Comparison of ENCODE assay signal across 16 cellular contexts in genomic region chr5:5721881-5722280, GRCh38.
A peak's percentile ranks its signal among the peaks of the same experiment; 100 is the strongest.
DNase-seq lines count a peak whose midpoint lies in the region; ATAC-seq and TF ChIP-seq lines count a peak whose summit lies in the region.
"Had no signal": no experiment of that assay in that cellular context is flagged by ENCODE, and none has a peak within 500 bp of the region (broad histone marks: within the 10 kb centered on the region; RNA-seq: fewer than 3 reads in every experiment).

No MANE protein-coding gene starts in this region.

- no peak overlapping the region for H3K18ac ChIP-seq in trophoblast cell (ENCODE audit: low read length)

- no peak overlapping the region for H3K4me3 ChIP-seq in breast epithelium
- H3K4me3 ChIP-seq in RWPE2 (ENCODE audit: severe bottlenecking), result no peak overlapping the region
- H3K4me3 ChIP-seq in trophoblast cell (ENCODE audit: low read depth, low read length), result no peak overlapping the region
- H3K4me3 ChIP-seq: BLaER1 treated with 17β-estradiol and CSF1 and Interleukin-3, amounts not matched to agents 10 nM and 100 nM had no signal

- CTCF ChIA-PET in MCF 10A (lab: Yijun Ruan, JAX), result no interaction called here

- no peak overlapping the region for H2AFZ ChIP-seq in trophoblast cell (ENCODE audit: insufficient read depth, low read length, poor library complexity)

- no peak overlapping the region for H4K12ac ChIP-seq in trophoblast cell (ENCODE audit: low read depth, low read length)

- H3K9me3 Mint-ChIP-seq in MCF 10A (ENCODE audit: unreplicated experiment), result peaks cover 7% of the 10 kb centered on the region
- H3K9me3 Mint-ChIP-seq: CD8-positive, alpha-beta T cell had no signal

- no peaks in the 10 kb centered on the region for H3K79me1 ChIP-seq in trophoblast cell (ENCODE audit: low read length)

- H3K14ac ChIP-seq in trophoblast cell (ENCODE audit: low read length), result no peak overlapping the region

- peak; percentile 91 for ATAC-seq in RWPE2 (ENCODE audit: low read depth)
- ATAC-seq in GM19397 (IDR thresholded peaks at IDR 0.05; ENCODE audit: unreplicated experiment), result no peak
- ATAC-seq in GM21529 (IDR thresholded peaks at IDR 0.05; ENCODE audit: unreplicated experiment), result no peak
- ATAC-seq: CD8-positive, alpha-beta T cell; HepG2 had no signal

- H3K4me1 ChIP-seq in breast epithelium, result no peaks in the 10 kb centered on the region
- peaks cover 7% of the 10 kb centered on the region for H3K4me1 ChIP-seq in RWPE2 (ENCODE audit: insufficient read depth, poor library complexity, severe bottlenecking)
- no peaks in the 10 kb centered on the region for H3K4me1 ChIP-seq in trophoblast cell (ENCODE audit: control insufficient read depth in 1 of 2, insufficient read depth in 2 of 2, low read length in 2 of 2)

- no peaks in the 10 kb centered on the region for H3K9me3 ChIP-seq in breast epithelium
- H3K9me3 ChIP-seq in RWPE2 (ENCODE audit: severe bottlenecking), result no peaks in the 10 kb centered on the region
- no peaks in the 10 kb centered on the region for H3K9me3 ChIP-seq in trophoblast cell (ENCODE audit: insufficient read depth, low read depth, low read length)
- H3K9me3 ChIP-seq: BLaER1 treated with 17β-estradiol and CSF1 and Interleukin-3, amounts not matched to agents 10 nM and 100 nM had no signal

- DNase-seq in MCF 10A (ENCODE audit: unreplicated experiment) (peak; percentile 6), breast epithelium (ENCODE audit: low spot score in 2 of 2) (no peak), RWPE2 (ENCODE audit: low spot score) (no peak), trophoblast cell (peak; percentile 73 to 88), NCI-H526 treated with DMSO at 0.1 percent for 48 hours (lab: John Stamatoyannopoulos, UW) (no peak)
- DNase-seq: 8988T; Calu3; CD8-positive, alpha-beta T cell; DMS79 treated with DMSO at 0.1 percent for 48 hours; GF-D8; H9 had no signal

- H2AK5ac ChIP-seq in trophoblast cell (ENCODE audit: low read length), result no peak overlapping the region

- H4K91ac ChIP-seq in trophoblast cell (ENCODE audit: low read depth, low read length), result no peak overlapping the region

- H3K4me1 Mint-ChIP-seq in MCF 10A (ENCODE audit: insufficient read depth, unreplicated experiment), result peaks cover 18% of the 10 kb centered on the region
- H3K4me1 Mint-ChIP-seq: H9 had no signal

- H3K23ac ChIP-seq in trophoblast cell (ENCODE audit: low read length), result no peak overlapping the region

- H3K27ac ChIP-seq in breast epithelium (no peak overlapping the region), RWPE2 (ENCODE audit: poor library complexity, severe bottlenecking) (no peak overlapping the region), trophoblast cell (ENCODE audit: low read depth, low read length) (no peak overlapping the region)
- H3K27ac ChIP-seq: BLaER1 treated with 17β-estradiol and CSF1 and Interleukin-3, amounts not matched to agents 10 nM and 100 nM had no signal

- intact Hi-C loops in MCF 10A (cut with micrococcal nuclease), result no loop called here
- intact Hi-C loops in breast epithelium (cut with DNase I; ENCODE audit: low total_unique reads), result no loop called here

- no peak for TF ChIP-seq CTCF in MCF 10A (IDR thresholded peaks at IDR 0.05; ENCODE audit: unreplicated experiment)
- no peak for TF ChIP-seq CTCF in breast epithelium (IDR thresholded peaks at IDR 0.05)
- TF ChIP-seq CTCF in RWPE2 (IDR thresholded peaks at IDR 0.05; ENCODE audit: poor library complexity, severe bottlenecking), result no peak

- H3K79me2 ChIP-seq in trophoblast cell (ENCODE audit: control insufficient read depth, insufficient read depth, low read length, poor library complexity), result no peaks in the 10 kb centered on the region

- H3K9ac ChIP-seq in trophoblast cell (ENCODE audit: low read length), result no peak overlapping the region
- H3K9ac ChIP-seq: BLaER1 treated with 17β-estradiol and CSF1 and Interleukin-3, amounts not matched to agents 10 nM and 100 nM had no signal

- no CpG with 5 or more reads among the region's 3 CpGs for WGBS in trophoblast cell (ENCODE audit: extremely low coverage, insufficient coverage, insufficient read length)

- no peak overlapping the region for H3K4ac ChIP-seq in trophoblast cell (ENCODE audit: low read depth, low read length)

- no peak overlapping the region for H4K8ac ChIP-seq in trophoblast cell (ENCODE audit: low read depth, low read length)

- no peak overlapping the region for H2BK12ac ChIP-seq in trophoblast cell (ENCODE audit: low read length)

- BruUV-seq in MCF 10A (replicated peaks; lab: Mats Ljungman, UMichigan), result no TSS peak

- H2BK120ac ChIP-seq in trophoblast cell (ENCODE audit: insufficient read depth, low read length, poor library complexity), result no peak overlapping the region

- POLR2A ChIA-PET in MCF 10A (lab: Yijun Ruan, JAX), result interaction anchor here (0.6 to 1.0 kb wide), 2 partner anchors 10 to 418 kb away, joined by 3 read pairs; no protein-coding TSS in a partner anchor

- H3K36me3 Mint-ChIP-seq in MCF 10A (ENCODE audit: insufficient read depth, unreplicated experiment), result no peaks in the 10 kb centered on the region
- H3K36me3 Mint-ChIP-seq: CD8-positive, alpha-beta T cell had no signal

- no peak overlapping the region for H3K4me3 Mint-ChIP-seq in MCF 10A (ENCODE audit: unreplicated experiment)
- H3K4me3 Mint-ChIP-seq: B cell; CD8-positive, alpha-beta T cell; H9 had no signal

- H3K27me3 Mint-ChIP-seq in MCF 10A (ENCODE audit: insufficient read depth, unreplicated experiment), result no peaks in the 10 kb centered on the region
- H3K27me3 Mint-ChIP-seq: B cell had no signal

- H2BK5ac ChIP-seq in trophoblast cell (ENCODE audit: low read depth, low read length, poor library complexity), result no peak overlapping the region

- H3K36me3 ChIP-seq in breast epithelium (no peaks in the 10 kb centered on the region), RWPE2 (ENCODE audit: low read depth) (no peaks in the 10 kb centered on the region), trophoblast cell (ENCODE audit: control insufficient read depth in 1 of 2, insufficient read depth in 2 of 2, low read length in 2 of 2) (no peaks in the 10 kb centered on the region)
- H3K36me3 ChIP-seq: BLaER1 treated with 17β-estradiol and CSF1 and Interleukin-3, amounts not matched to agents 10 nM and 100 nM had no signal

- peak overlapping the region; percentile 27 for H3K27ac Mint-ChIP-seq in MCF 10A (ENCODE audit: low read depth, unreplicated experiment)
- H3K27ac Mint-ChIP-seq: B cell; CD8-positive, alpha-beta T cell; H9 had no signal

- no peaks in the 10 kb centered on the region for H3K27me3 ChIP-seq in breast epithelium
- H3K27me3 ChIP-seq in RWPE2 (ENCODE audit: insufficient read depth, poor library complexity, severe bottlenecking), result peaks cover 11% of the 10 kb centered on the region
- H3K27me3 ChIP-seq in trophoblast cell (ENCODE audit: insufficient read depth, low read length), result no peaks in the 10 kb centered on the region
- H3K27me3 ChIP-seq: BLaER1 treated with 17β-estradiol and CSF1 and Interleukin-3, amounts not matched to agents 10 nM and 100 nM had no signal

- H3K4me2 ChIP-seq in trophoblast cell (ENCODE audit: low read length), result no peak overlapping the region
- H3K4me2 ChIP-seq: BLaER1 treated with 17β-estradiol and CSF1 and Interleukin-3, amounts not matched to agents 10 nM and 100 nM had no signal

- no peak for TF ChIP-seq POLR2A in breast epithelium (IDR thresholded peaks at IDR 0.05)

Comparison
In these comparisons a context has a peak if more than half of its experiments do, and no peak if none do; other contexts are left out.
1. DNase-seq: peak in MCF 10A (single experiment) and trophoblast cell (2 of 2); none in breast epithelium (0 of 2), RWPE2 (single experiment) and NCI-H526 treated with DMSO at 0.1 percent for 48 hours (single experiment).